ENCODE assay signal across 14 cellular contexts in genomic region chr17:21425321-21425720, GRCh38. TPM values are rescaled to one million over a fixed set of nuclear protein-coding genes. Genes with fewer than 3 reads are reported as not detected.
DNase-seq lines count a peak whose midpoint lies in the region; ATAC-seq and TF ChIP-seq lines count a peak whose summit lies in the region.
"Had no signal": no experiment of that assay in that cellular context is flagged by ENCODE, and none has a peak within 500 bp of the region (broad histone marks: within the 10 kb centered on the region; RNA-seq: fewer than 3 reads in every experiment).

No MANE protein-coding gene starts in this region.

- H3K4me3 ChIP-seq in BLaER1: no peak overlapping the region
- no peak overlapping the region for H3K4me3 ChIP-seq in endodermal cell (ENCODE audit: low read length)
- H3K4me3 ChIP-seq: GM12878 had no signal

- H4K20me1 ChIP-seq in BLaER1 (peaks cover 16% of the 10 kb centered on the region), H9 (ENCODE audit: control insufficient read depth, insufficient read depth, insufficient read length) (no peaks in the 10 kb centered on the region)

- no peak for ATAC-seq in activated T-cell treated with anti-CD3 and anti-CD28 coated beads, Interleukin-2, amount 50 U/mL, for 4 hours
- no peak for ATAC-seq in GM18909 (IDR thresholded peaks at IDR 0.05; ENCODE audit: poor library complexity, unreplicated experiment)
- ATAC-seq: GM12878 had no signal

- no peak overlapping the region for H2BK20ac ChIP-seq in H9 (ENCODE audit: low read depth, low read length, poor library complexity, severe bottlenecking)

- no peak overlapping the region for H3K23ac ChIP-seq in H9 (ENCODE audit: insufficient read length, low read depth, low read length)

- H2BK15ac ChIP-seq in H9 (ENCODE audit: low read depth, low read length): no peak overlapping the region

- H3K27me3 ChIP-seq in BLaER1 (no peaks in the 10 kb centered on the region), H9 (ENCODE audit: insufficient read depth, low read length) (no peaks in the 10 kb centered on the region), endodermal cell (ENCODE audit: control insufficient read depth, insufficient read depth, low read length, poor library complexity, severe bottlenecking) (no peaks in the 10 kb centered on the region)

- H3K9me3 Mint-ChIP-seq in activated T-cell treated with anti-CD3 and anti-CD28 coated beads, Interleukin-2, amount 50 U/mL, for 24 hours: no peaks in the 10 kb centered on the region
- H3K9me3 Mint-ChIP-seq in activated T-cell treated with anti-CD3 and anti-CD28 coated beads, Interleukin-2, amount 50 U/mL, for 4 hours: no peaks in the 10 kb centered on the region
- H3K9me3 Mint-ChIP-seq in H9 (peaks cover 1 to 5% of the 10 kb centered on the region in 2 experiments; a peak in 2 of 5 replicates), endodermal cell (peaks cover 10% of the 10 kb centered on the region)
- H3K9me3 Mint-ChIP-seq: CD4-positive, alpha-beta memory T cell had no signal

- no peak overlapping the region for H3K27ac Mint-ChIP-seq in activated T-cell treated with anti-CD3 and anti-CD28 coated beads, Interleukin-2, amount 50 U/mL, for 24 hours
- no peak overlapping the region; a peak in 1 of 7 replicates for H3K27ac Mint-ChIP-seq in H9
- no peak overlapping the region for H3K27ac Mint-ChIP-seq in endodermal cell

- no peak overlapping the region for H3K56ac ChIP-seq in H9 (ENCODE audit: insufficient read length, low read depth, low read length)

- no peaks in the 10 kb centered on the region for H3K23me2 ChIP-seq in H9 (ENCODE audit: insufficient read length, low read depth, low read length, poor library complexity, severe bottlenecking)

- H3K18ac ChIP-seq in H9 (ENCODE audit: insufficient read length, low read depth, low read length): no peak overlapping the region

- no peaks in the 10 kb centered on the region for H3K27me3 Mint-ChIP-seq in activated T-cell treated with anti-CD3 and anti-CD28 coated beads, Interleukin-2, amount 50 U/mL, for 24 hours
- peaks cover 7% of the 10 kb centered on the region for H3K27me3 Mint-ChIP-seq in activated T-cell treated with anti-CD3 and anti-CD28 coated beads, Interleukin-2, amount 50 U/mL, for 4 hours (ENCODE audit: low read depth)
- H3K27me3 Mint-ChIP-seq in H9 (ENCODE audit: low read depth): peaks cover 9% of the 10 kb centered on the region
- H3K27me3 Mint-ChIP-seq in endodermal cell (ENCODE audit: insufficient read depth): peaks cover 2% of the 10 kb centered on the region

- H4K91ac ChIP-seq in H9 (ENCODE audit: insufficient read length, low read depth, low read length): no peak overlapping the region

- H3K4ac ChIP-seq in H9 (ENCODE audit: low read depth, low read length): no peak overlapping the region

- H3K9ac ChIP-seq in BLaER1 (no peak overlapping the region), H9 (ENCODE audit: extremely low read depth, insufficient read length, low read length) (no peak overlapping the region), endodermal cell (ENCODE audit: extremely low read depth, low read length, poor library complexity, severe bottlenecking) (no peak overlapping the region)

- H3K4me1 ChIP-seq in BLaER1 (peaks cover 33% of the 10 kb centered on the region), H9 (ENCODE audit: insufficient read depth, low read length) (no peaks in the 10 kb centered on the region), endodermal cell (ENCODE audit: control insufficient read depth, insufficient read depth, low read length) (no peaks in the 10 kb centered on the region)

- no peak overlapping the region for H2AK5ac ChIP-seq in H9 (ENCODE audit: insufficient read length, low read length)

- H3K4me2 ChIP-seq in BLaER1 (peak overlapping the region; percentile 53), H9 (ENCODE audit: insufficient read depth, insufficient read length, low read length) (no peak overlapping the region)

- no peaks in the 10 kb centered on the region for H3K79me2 ChIP-seq in H9 (ENCODE audit: insufficient read depth, low read length)

- no peak overlapping the region for H4K5ac ChIP-seq in H9 (ENCODE audit: insufficient read length, low read depth, low read length)

- H3K4me1 Mint-ChIP-seq in activated T-cell treated with anti-CD3 and anti-CD28 coated beads, Interleukin-2, amount 50 U/mL, for 24 hours (ENCODE audit: low read depth): peaks cover 1% of the 10 kb centered on the region
- H3K4me1 Mint-ChIP-seq in activated T-cell treated with anti-CD3 and anti-CD28 coated beads, Interleukin-2, amount 50 U/mL, for 4 hours (ENCODE audit: low read depth): peaks cover 4% of the 10 kb centered on the region
- H3K4me1 Mint-ChIP-seq in H9 (no peaks in the 10 kb centered on the region), endodermal cell (peaks cover 2% of the 10 kb centered on the region)

- TF ChIP-seq CTCF in H9 (conservative IDR thresholded peaks at IDR 0.05) (no peak), endodermal cell (conservative IDR thresholded peaks at IDR 0.05) (no peak)

- H3K14ac ChIP-seq in H9 (ENCODE audit: insufficient read depth, low read length): no peak overlapping the region

- no peak overlapping the region for H3K4me3 Mint-ChIP-seq in activated T-cell treated with anti-CD3 and anti-CD28 coated beads, Interleukin-2, amount 50 U/mL, for 24 hours
- H3K4me3 Mint-ChIP-seq in activated T-cell treated with anti-CD3 and anti-CD28 coated beads, Interleukin-2, amount 50 U/mL, for 4 hours: no peak overlapping the region
- H3K4me3 Mint-ChIP-seq in H9: no peak overlapping the region
- H3K4me3 Mint-ChIP-seq in endodermal cell: no peak overlapping the region
- H3K4me3 Mint-ChIP-seq: CD4-positive, alpha-beta memory T cell had no signal

- H3K36me3 ChIP-seq in BLaER1 (no peaks in the 10 kb centered on the region), endodermal cell (ENCODE audit: control insufficient read depth, insufficient read depth, low read length) (no peaks in the 10 kb centered on the region)

- H2AFZ ChIP-seq in H9 (ENCODE audit: low read length): no peak overlapping the region

- peak; percentile 1 for DNase-seq in activated T-cell treated with anti-CD3 and anti-CD28 coated beads, Interleukin-2, amount 50 U/mL, for 24 hours
- DNase-seq in activated T-cell treated with anti-CD3 and anti-CD28 coated beads, Interleukin-2, amount 50 U/mL, for 4 hours: no peak
- DNase-seq in H9: peak; percentile 27
- peak; percentile 38 for DNase-seq in endodermal cell
- DNase-seq in NCI-H128 (lab: John Stamatoyannopoulos, UW; ENCODE audit: unreplicated experiment): no peak
- DNase-seq: ACHN; CD4-positive, alpha-beta memory T cell; DMS79; GOT3; HCEC 1CT had no signal

- H3K9me3 ChIP-seq in BLaER1 (no peaks in the 10 kb centered on the region), H9 (ENCODE audit: control insufficient read depth, low read depth, low read length) (no peaks in the 10 kb centered on the region), endodermal cell (ENCODE audit: control insufficient read depth, low read length) (no peaks in the 10 kb centered on the region)

- no peak overlapping the region for H2BK120ac ChIP-seq in H9 (ENCODE audit: low read depth, low read length, poor library complexity, severe bottlenecking)

- H3T11ph ChIP-seq in H9 (ENCODE audit: low read length): no peak overlapping the region

- no CpG with 5 or more reads among the region's 10 CpGs for WGBS in H9 (ENCODE audit: extremely low coverage, insufficient read length, low lambda C conversion rate)
- WGBS in endodermal cell (ENCODE audit: insufficient coverage in 1 of 2, insufficient read length in 1 of 2), 2 experiments: 93 to 96% methylated on average over 8 to 9 of the region's 10 CpGs

- H2BK12ac ChIP-seq in H9 (ENCODE audit: insufficient read length, low read depth, low read length): no peak overlapping the region

- H3K36me3 Mint-ChIP-seq in activated T-cell treated with anti-CD3 and anti-CD28 coated beads, Interleukin-2, amount 50 U/mL, for 24 hours (ENCODE audit: low read depth): no peaks in the 10 kb centered on the region
- no peaks in the 10 kb centered on the region for H3K36me3 Mint-ChIP-seq in activated T-cell treated with anti-CD3 and anti-CD28 coated beads, Interleukin-2, amount 50 U/mL, for 4 hours (ENCODE audit: insufficient read depth)
- H3K36me3 Mint-ChIP-seq in H9 (ENCODE audit: insufficient read depth in 1 of 3, low read depth in 3 of 3) (no peaks in the 10 kb centered on the region), endodermal cell (ENCODE audit: low read depth) (no peaks in the 10 kb centered on the region)
- H3K36me3 Mint-ChIP-seq: CD4-positive, alpha-beta memory T cell had no signal

- H2BK5ac ChIP-seq in H9 (ENCODE audit: insufficient read length, low read length): no peak overlapping the region

- no peaks in the 10 kb centered on the region for H3K79me1 ChIP-seq in H9 (ENCODE audit: insufficient read depth, low read depth, low read length, poor library complexity, severe bottlenecking)

- H3K27ac ChIP-seq in BLaER1: no peak overlapping the region
- H3K27ac ChIP-seq in H9 (ENCODE audit: insufficient read length, low read depth, low read length): no peak overlapping the region
- H3K27ac ChIP-seq in endodermal cell (ENCODE audit: low read depth, low read length): no peak overlapping the region
- H3K27ac ChIP-seq: C4-2B had no signal

- H4K8ac ChIP-seq in H9 (replicated peaks; ENCODE audit: insufficient read length, low read depth, low read length): no peak overlapping the region

RNA-seq across cellular contexts. Expression of gene KCNJ12, which starts 49.2 kb away (rescaled TPM):
- under 1 TPM in 1 of 3 donors, not detected in 2; 0.05 TPM for total RNA-seq in activated T-cell treated with anti-CD3 and anti-CD28 coated beads, Interleukin-2, amount 50 U/mL, for 4 hours
- total RNA-seq in H9 (2021) (0.29 and 0.39 TPM in 2 replicates), endodermal cell (1 to 10 TPM; 2.3 to 2.6 TPM)
- polyA plus RNA-seq in endodermal cell (2013, experiment 1 of 2): 1.9 TPM
- polyA plus RNA-seq in endodermal cell (2013, experiment 2 of 2): 1.7 TPM
- total RNA-seq: CD4-positive, alpha-beta memory T cell had no signal
- polyA plus RNA-seq: CD4-positive, alpha-beta memory T cell had no signal

Comparison
In these comparisons a context has a peak if more than half of its experiments do, and no peak if none do; other contexts are left out.
1. DNase-seq: peak in activated T-cell treated with anti-CD3 and anti-CD28 coated beads, Interleukin-2, amount 50 U/mL, for 24 hours (single experiment), H9 (single experiment) and endodermal cell (single experiment); none in activated T-cell treated with anti-CD3 and anti-CD28 coated beads, Interleukin-2, amount 50 U/mL, for 4 hours (single experiment) and NCI-H128 (single experiment).